In genomic region chr19:19081642-19082151, GRCh38 we compare ENCODE assay signal across 2 cellular contexts.
TF ChIP-seq lines count a peak whose summit lies in the region.

No MANE protein-coding gene starts in this region.

TF ChIP-seq in IMR-90, 13 proteins besides CTCF, POLR2A, EP300 and RAD21:
- TF ChIP-seq MXI1 (IDR thresholded peaks at IDR 0.05; ENCODE audit: borderline replicate concordance, low read depth, low read length) (no peak), RFX5 (IDR thresholded peaks at IDR 0.05; ENCODE audit: low read depth, low read length) (no peak), RCOR1 (IDR thresholded peaks at IDR 0.05; ENCODE audit: insufficient replicate concordance, low read length) (no peak), FOS (IDR thresholded peaks at IDR 0.05; ENCODE audit: low read depth, low read length) (no peak), NFE2L2 (IDR thresholded peaks at IDR 0.05; ENCODE audit: low read depth, low read length) (no peak), ELK1 (IDR thresholded peaks at IDR 0.05; ENCODE audit: borderline replicate concordance, low read depth, low read length) (no peak), MAZ (IDR thresholded peaks at IDR 0.05; ENCODE audit: borderline replicate concordance, low read depth, low read length) (no peak)

TF ChIP-seq in K562, 482 proteins besides CTCF, POLR2A, EP300 and RAD21:
- 0 out of 2 replicates have a peak, but pooled peaks have one; percentile 27 for TF ChIP-seq POLR2G (IDR thresholded peaks at IDR 0.05; ENCODE audit: low read depth, low read length)
- TF ChIP-seq ZBTB12 (CRISPR knock-in tag; IDR thresholded peaks at IDR 0.05), result peak; percentile 70
- TF ChIP-seq PCBP2 (IDR thresholded peaks at IDR 0.05; ENCODE audit: low read depth, low read length, poor library complexity, severe bottlenecking), result no peak
- TF ChIP-seq ZFP91 (CRISPR knock-in tag; IDR thresholded peaks at IDR 0.05), result no peak
- peak; percentile 75 for TF ChIP-seq CREM (IDR thresholded peaks at IDR 0.05; ENCODE audit: low read depth)
- no peak for TF ChIP-seq MAX (CRISPR knock-in tag; IDR thresholded peaks at IDR 0.05)
- peak; percentile 44; the same call in 1 of the 2 replicates for TF ChIP-seq CREB1 (IDR thresholded peaks at IDR 0.05)
- 0 out of 2 replicates have a peak, but pooled peaks have one; percentile 41 for TF ChIP-seq CREB1 (CRISPR knock-in tag; IDR thresholded peaks at IDR 0.05)
- no peak for TF ChIP-seq VEZF1 (CRISPR knock-in tag; IDR thresholded peaks at IDR 0.05)
- peak; percentile 30; the same call in 1 of the 2 replicates for TF ChIP-seq NFIC (IDR thresholded peaks at IDR 0.05)
- no peak for TF ChIP-seq CSDE1 (IDR thresholded peaks at IDR 0.05)
- TF ChIP-seq ATF1 (CRISPR knock-in tag; IDR thresholded peaks at IDR 0.05), result no peak
- peak; percentile 76 for TF ChIP-seq ATF1 (tag; IDR thresholded peaks at IDR 0.05)
- TF ChIP-seq PKNOX1 (IDR thresholded peaks at IDR 0.05), result peak; percentile 28; the same call in 1 of the 2 replicates
- TF ChIP-seq GABPA (tag; conservative IDR thresholded peaks at IDR 0.05; ENCODE audit: low read depth), result peak; percentile 48
TF ChIP-seq in K562: peak in this region for 8.
